ENCODE assay signal across 14 cellular contexts in genomic region chr1:186740324-186740723, GRCh38.
DNase-seq lines count a peak whose midpoint lies in the region; ATAC-seq and FAIRE-seq lines count a peak whose summit lies in the region.
"Had no signal": no experiment of that assay in that cellular context is flagged by ENCODE, and none has a peak within 500 bp of the region (broad histone marks: within the 10 kb centered on the region; RNA-seq: fewer than 3 reads in every experiment).

No MANE protein-coding gene starts in this region.

- peaks cover 30% of the 10 kb centered on the region for H3K4me1 Mint-ChIP-seq in activated T-helper 1 cell treated with anti-CD3 and anti-CD28 coated beads, Interleukin-12 subunit alpha, Interleukin-12 subunit beta, Interleukin-2, Interleukin-4 antibody, amounts not matched to agents 30 ng/mL and 10 ng/mL and 1 ng/mL, durations not matched to agents 14 hours and 24 hours and 36 hours (ENCODE audit: low read depth)

- peaks cover 2% of the 10 kb centered on the region for H3K9me3 Mint-ChIP-seq in activated T-helper 1 cell treated with anti-CD3 and anti-CD28 coated beads, Interleukin-12 subunit alpha, Interleukin-12 subunit beta, Interleukin-2, Interleukin-4 antibody, amounts not matched to agents 30 ng/mL and 10 ng/mL and 1 ng/mL, durations not matched to agents 14 hours and 24 hours and 36 hours

- ATAC-seq in GM19372 (IDR thresholded peaks at IDR 0.05; ENCODE audit: low read depth, unreplicated experiment): peak; percentile 50
- peak; percentile 63 for ATAC-seq in HG02938 (IDR thresholded peaks at IDR 0.05; ENCODE audit: unreplicated experiment)
- ATAC-seq in HG03108 (IDR thresholded peaks at IDR 0.05; ENCODE audit: unreplicated experiment): no peak
- ATAC-seq: Right ventricle myocardium inferior had no signal

- intact Hi-C loops in activated T-helper 1 cell treated with anti-CD3 and anti-CD28 coated beads, Interleukin-12 subunit alpha, Interleukin-12 subunit beta, Interleukin-2, Interleukin-4 antibody, amounts not matched to agents 30 ng/mL and 10 ng/mL and 1 ng/mL, durations not matched to agents 14 hours and 24 hours and 36 hours (cut with micrococcal nuclease): loop anchor here (1.0 kb wide), 2 partner anchors 23 to 122 kb away; no protein-coding TSS in a partner anchor

- peak overlapping the region; percentile 50 for H3K27ac Mint-ChIP-seq in activated T-helper 1 cell treated with anti-CD3 and anti-CD28 coated beads, Interleukin-12 subunit alpha, Interleukin-12 subunit beta, Interleukin-2, Interleukin-4 antibody, amounts not matched to agents 30 ng/mL and 10 ng/mL and 1 ng/mL, durations not matched to agents 14 hours and 24 hours and 36 hours
- H3K27ac Mint-ChIP-seq: activated naive CD8-positive, alpha-beta T cell had no signal

- no peak for FAIRE-seq in HTR-8/SVneo (lab: Jason Lieb, UNC)

- peaks cover 2% of the 10 kb centered on the region for H3K27me3 Mint-ChIP-seq in activated T-helper 1 cell treated with anti-CD3 and anti-CD28 coated beads, Interleukin-12 subunit alpha, Interleukin-12 subunit beta, Interleukin-2, Interleukin-4 antibody, amounts not matched to agents 30 ng/mL and 10 ng/mL and 1 ng/mL, durations not matched to agents 14 hours and 24 hours and 36 hours (ENCODE audit: insufficient read depth)

- no peaks in the 10 kb centered on the region for H3K36me3 Mint-ChIP-seq in activated T-helper 1 cell treated with anti-CD3 and anti-CD28 coated beads, Interleukin-12 subunit alpha, Interleukin-12 subunit beta, Interleukin-2, Interleukin-4 antibody, amounts not matched to agents 30 ng/mL and 10 ng/mL and 1 ng/mL, durations not matched to agents 14 hours and 24 hours and 36 hours (ENCODE audit: low read depth)
- H3K36me3 Mint-ChIP-seq: activated naive CD8-positive, alpha-beta T cell had no signal

- no peak overlapping the region for H3K4me3 Mint-ChIP-seq in activated T-helper 1 cell treated with anti-CD3 and anti-CD28 coated beads, Interleukin-12 subunit alpha, Interleukin-12 subunit beta, Interleukin-2, Interleukin-4 antibody, amounts not matched to agents 30 ng/mL and 10 ng/mL and 1 ng/mL, durations not matched to agents 14 hours and 24 hours and 36 hours
- H3K4me3 Mint-ChIP-seq: activated naive CD8-positive, alpha-beta T cell had no signal

- DNase-seq in NCI-H82 (lab: John Stamatoyannopoulos, UW): peak; percentile 26
- DNase-seq in NCI-H82 treated with DMSO at 0.1 percent for 48 hours (lab: John Stamatoyannopoulos, UW; ENCODE audit: unreplicated experiment): no peak
- no peak for DNase-seq in activated T-helper 1 cell treated with anti-CD3 and anti-CD28 coated beads, Interleukin-12 subunit alpha, Interleukin-12 subunit beta, Interleukin-2, Interleukin-4 antibody, amounts not matched to agents 30 ng/mL and 10 ng/mL and 1 ng/mL, durations not matched to agents 14 hours and 24 hours and 36 hours (ENCODE audit: low spot score)
- no peak for DNase-seq in dedifferentiated amniotic fluid mesenchymal stem cell (ENCODE audit: extremely low spot score)
- no peak for DNase-seq in HTR-8/SVneo (ENCODE audit: insufficient read length, low spot score)
- DNase-seq: 8988T, GM23248, NCI-H1092, NCI-H524 had no signal
